ENCODE assay signal across 9 cellular contexts in genomic region chr17:8785547-8786412, GRCh38. TPM values are rescaled to one million over a fixed set of nuclear protein-coding genes. Genes with fewer than 3 reads are reported as not detected.
DNase-seq lines count a peak whose midpoint lies in the region; ATAC-seq, FAIRE-seq and TF ChIP-seq lines count a peak whose summit lies in the region.
"Had no signal": no experiment of that assay in that cellular context is flagged by ENCODE, and none has a peak within 500 bp of the region (broad histone marks: within the 10 kb centered on the region; RNA-seq: fewer than 3 reads in every experiment).

No MANE protein-coding gene starts in this region.

- no peaks in the 10 kb centered on the region for H3K9me3 ChIP-seq in DND-41 (ENCODE audit: insufficient read depth, low read length, severe bottlenecking)
- no peaks in the 10 kb centered on the region for H3K9me3 ChIP-seq in small intestine (ENCODE audit: control insufficient read depth, low read depth)

- H3K27me3 ChIP-seq in DND-41 (ENCODE audit: insufficient read depth, low read length, poor library complexity) = no peaks in the 10 kb centered on the region
- no peaks in the 10 kb centered on the region for H3K27me3 ChIP-seq in small intestine (ENCODE audit: control insufficient read depth in 2 of 2, insufficient read depth in 2 of 2, low read length in 2 of 2)

- peak; percentile 91 for ATAC-seq in DND-41 (ENCODE audit: insufficient read depth, low read depth)
- no peak for ATAC-seq in GM21717 (IDR thresholded peaks at IDR 0.05; ENCODE audit: unreplicated experiment)

- H3K4me3 ChIP-seq in DND-41 (ENCODE audit: low read depth in 1 of 2, low read length in 2 of 2) (no peak overlapping the region), small intestine (ENCODE audit: low read depth in 1 of 2, low read length in 2 of 2) (no peak overlapping the region)

- TF ChIP-seq CTCF in DND-41 (IDR thresholded peaks at IDR 0.05; ENCODE audit: borderline replicate concordance, extremely low read depth, low read length, poor library complexity, severe bottlenecking) (peak; percentile 93), LNCAP (IDR thresholded peaks at IDR 0.05) (peak; percentile 80)

- no peaks in the 10 kb centered on the region for H3K4me1 Mint-ChIP-seq in T-helper 2 cell treated with Interferon-gamma antibody and Interleukin-4, amounts not matched to agents 5 μg/mL and 100 μg/mL, for 36 hours (ENCODE audit: low read depth)

- no peaks in the 10 kb centered on the region for H3K36me3 Mint-ChIP-seq in T-helper 2 cell treated with Interferon-gamma antibody and Interleukin-4, amounts not matched to agents 5 μg/mL and 100 μg/mL, for 36 hours (ENCODE audit: low read depth)

- no peak overlapping the region for H3K27ac Mint-ChIP-seq in T-helper 2 cell treated with Interferon-gamma antibody and Interleukin-4, amounts not matched to agents 5 μg/mL and 100 μg/mL, for 36 hours

- FAIRE-seq in small intestine (lab: Jason Lieb, UNC) = no peak

- H3K9me3 Mint-ChIP-seq in T-helper 2 cell treated with Interferon-gamma antibody and Interleukin-4, amounts not matched to agents 5 μg/mL and 100 μg/mL, for 36 hours = no peaks in the 10 kb centered on the region

- WGBS in small intestine, 3 donors = 28 to 29% (median 29%) methylated on average over 19 of the region's 19 CpGs

- H3K4me1 ChIP-seq in DND-41 (ENCODE audit: insufficient read depth, low read length) (no peaks in the 10 kb centered on the region; the same call in 1 of the 2 replicates), small intestine (ENCODE audit: control insufficient read depth in 2 of 2, insufficient read depth in 1 of 2, low read depth in 1 of 2, low read length in 1 of 2) (no peaks in the 10 kb centered on the region)

- H3K4me3 Mint-ChIP-seq in T-helper 2 cell treated with Interferon-gamma antibody and Interleukin-4, amounts not matched to agents 5 μg/mL and 100 μg/mL, for 36 hours = no peak overlapping the region

- H3K79me2 ChIP-seq in DND-41 (ENCODE audit: insufficient read depth, low read length) = no peaks in the 10 kb centered on the region

- peaks cover 9% of the 10 kb centered on the region for H3K27me3 Mint-ChIP-seq in T-helper 2 cell treated with Interferon-gamma antibody and Interleukin-4, amounts not matched to agents 5 μg/mL and 100 μg/mL, for 36 hours (ENCODE audit: low read depth)

- peak overlapping the region; percentile 33; the same call in 1 of the 2 replicates for H2AFZ ChIP-seq in DND-41 (ENCODE audit: low read depth, low read length)

- DNase-seq in DND-41 (peak; percentile 73), astrocyte of the hippocampus (ENCODE audit: low read depth, low spot score) (peak; percentile 79), hippocampal formation (lab: John Stamatoyannopoulos, UW) (peak; percentile 19 to 40), small intestine (peak; percentile 60), cortex of kidney (lab: John Stamatoyannopoulos, UW) (no peak)
- DNase-seq in T-helper 2 cell treated with Interferon-gamma antibody and Interleukin-4, amounts not matched to agents 5 μg/mL and 100 μg/mL, for 36 hours (ENCODE audit: low spot score) = peak; percentile 29

- H3K4me2 ChIP-seq in DND-41 (ENCODE audit: insufficient read depth, low read length) = no peak overlapping the region

- H4K20me1 ChIP-seq in DND-41 (ENCODE audit: insufficient read depth, low read length) = no peaks in the 10 kb centered on the region

- no peak overlapping the region for H3K27ac ChIP-seq in DND-41 (ENCODE audit: low read length)
- H3K27ac ChIP-seq in small intestine (ENCODE audit: low read depth in 1 of 2, low read length in 1 of 2) = no peak overlapping the region

- H3K36me3 ChIP-seq in DND-41 (ENCODE audit: insufficient read depth, low read length) (no peaks in the 10 kb centered on the region), small intestine (ENCODE audit: control insufficient read depth in 2 of 2, insufficient read depth in 2 of 2, low read length in 2 of 2) (no peaks in the 10 kb centered on the region)

- no peak overlapping the region for H3K9ac ChIP-seq in DND-41 (ENCODE audit: low read depth, low read length)

RNA-seq across cellular contexts. Expression of gene MFSD6L, which starts 13.4 kb away (rescaled TPM):
- 1 to 10 TPM in 1 of 3 donors, under 1 TPM in 1, not detected in 1; 0.81 to 5.8 TPM for polyA plus RNA-seq in small intestine

RNA-seq across cellular contexts. Expression of gene SPDYE4, which starts 27.4 kb away (rescaled TPM):
- polyA plus RNA-seq in small intestine = not detected
- polyA plus RNA-seq: adipose tissue had no signal

RNA-seq across cellular contexts. Expression of gene CCDC42, which starts 41.1 kb away (rescaled TPM):
- polyA plus RNA-seq in small intestine = not detected
- polyA plus RNA-seq: adipose tissue had no signal
